22 cellular contexts compared by ENCODE assay signal in the genomic region with DNA sequence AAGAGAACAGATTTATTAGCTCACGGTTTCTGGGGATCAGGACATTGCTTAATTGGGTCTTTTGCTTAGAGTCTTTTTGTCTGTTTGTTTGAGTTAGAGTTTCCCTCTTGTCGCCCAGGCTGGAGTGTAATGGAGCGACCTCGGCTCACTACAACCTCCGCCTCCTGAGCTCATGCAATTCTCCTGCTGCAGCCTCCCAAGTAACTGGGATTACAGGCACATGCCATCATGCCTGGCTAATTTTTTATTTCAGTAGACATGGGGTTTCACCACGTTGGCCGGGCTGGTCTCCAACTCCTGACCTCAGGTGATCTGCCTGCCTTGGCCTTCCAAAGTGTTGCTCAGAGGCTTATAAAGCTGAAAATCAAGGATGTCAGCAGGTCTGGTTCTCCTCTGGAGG. TPM values are rescaled to one million over a fixed set of nuclear protein-coding genes. Genes with fewer than 3 reads are reported as not detected.
DNase-seq lines count a peak whose midpoint lies in the region; ATAC-seq and TF ChIP-seq lines count a peak whose summit lies in the region.
"Had no signal": no experiment of that assay in that cellular context is flagged by ENCODE, and none has a peak within 500 bp of the region (broad histone marks: within the 10 kb centered on the region; RNA-seq: fewer than 3 reads in every experiment).

No MANE protein-coding gene starts in this region.

- H3K4me1 Mint-ChIP-seq in brain, result peaks cover 27% of the 10 kb centered on the region
- H3K4me1 Mint-ChIP-seq in naive thymus-derived CD8-positive, alpha-beta T cell, result no peaks in the 10 kb centered on the region
- no peaks in the 10 kb centered on the region for H3K4me1 Mint-ChIP-seq in T-cell
- H3K4me1 Mint-ChIP-seq: CD4-positive, CD25-positive, alpha-beta regulatory T cell had no signal

- H3K36me3 ChIP-seq in sigmoid colon (no peaks in the 10 kb centered on the region), A673 (ENCODE audit: insufficient read depth, low read length, poor library complexity, severe bottlenecking) (no peaks in the 10 kb centered on the region)

- H3K9me3 ChIP-seq in sigmoid colon, result no peaks in the 10 kb centered on the region
- no peaks in the 10 kb centered on the region for H3K9me3 ChIP-seq in A673 (ENCODE audit: low read depth, low read length, poor library complexity, severe bottlenecking)
- H3K9me3 ChIP-seq: A549 had no signal

- DNase-seq in glomerular visceral epithelial cell (ENCODE audit: extremely low spot score), result peak; percentile 54
- DNase-seq in midbrain (lab: John Stamatoyannopoulos, UW), result peak; percentile 5
- peak; percentile 69 for DNase-seq in sigmoid colon
- no peak for DNase-seq in naive thymus-derived CD8-positive, alpha-beta T cell
- DNase-seq in A673 (ENCODE audit: low spot score), result no peak
- no peak for DNase-seq in T-cell
- DNase-seq in DMS114 treated with DMSO at 0.1 percent for 48 hours (lab: John Stamatoyannopoulos, UW; ENCODE audit: unreplicated experiment), result no peak
- DNase-seq: CD4-positive, CD25-positive, alpha-beta regulatory T cell; GM23248; HCEC 1CT; KBM-7; MM.1S; NCI-H1092 treated with DMSO at 0.1 percent for 48 hours; NCI-H1436 treated with DMSO at 0.1 percent for 48 hours; NCI-H1930; NCI-H345; NCI-H774; SIG-M5 had no signal

- H3K27me3 ChIP-seq in sigmoid colon (no peaks in the 10 kb centered on the region), A673 (replicated peaks; ENCODE audit: insufficient read depth, low read depth, low read length, poor library complexity) (no peaks in the 10 kb centered on the region)

- POLR2A ChIA-PET in naive thymus-derived CD8-positive, alpha-beta T cell (lab: Charles Lee), result interaction anchor here (0.6 kb wide), 1 partner anchor 582 kb away, joined by 3 read pairs; no protein-coding TSS in a partner anchor
- POLR2A ChIA-PET in A673 (lab: Charles Lee; ENCODE audit: low non-redundant PET), result no interaction called here
- POLR2A ChIA-PET in T-cell (lab: Charles Lee), result no interaction called here

- H3K27me3 Mint-ChIP-seq in brain (peaks cover 12% of the 10 kb centered on the region), T-cell (no peaks in the 10 kb centered on the region)
- H3K27me3 Mint-ChIP-seq in naive thymus-derived CD8-positive, alpha-beta T cell, result peaks cover 0 to 1% (median 0%) of the 10 kb centered on the region in 5 donors

- CTCF ChIA-PET in A673 (lab: Charles Lee), result no interaction called here
- CTCF ChIA-PET in T-cell (lab: Charles Lee), result no interaction called here

- H3K9me3 Mint-ChIP-seq in brain, result peaks cover 0 to 3% (median 0%) of the 10 kb centered on the region in 5 experiments
- no peaks in the 10 kb centered on the region for H3K9me3 Mint-ChIP-seq in naive thymus-derived CD8-positive, alpha-beta T cell
- no peaks in the 10 kb centered on the region for H3K9me3 Mint-ChIP-seq in T-cell

- H3K4me3 Mint-ChIP-seq in brain, result peak overlapping the region in 2 of 5 experiments; percentile 14 to 40
- H3K4me3 Mint-ChIP-seq in naive thymus-derived CD8-positive, alpha-beta T cell, result no peak overlapping the region
- H3K4me3 Mint-ChIP-seq in T-cell, result no peak overlapping the region
- H3K4me3 Mint-ChIP-seq: CD4-positive, CD25-positive, alpha-beta regulatory T cell had no signal

- no TSS peak for BruUV-seq in A673 (replicated peaks; lab: Mats Ljungman, UMichigan)

- intact Hi-C loops in sigmoid colon (cut with DNase I), result no loop called here
- intact Hi-C loops in A673 (cut with micrococcal nuclease; ENCODE audit: unreplicated experiment), result no loop called here

- peak overlapping the region in 2 of 4 donors; percentile 10 to 32 for H3K27ac ChIP-seq in sigmoid colon
- no peak overlapping the region for H3K27ac ChIP-seq in A673 (ENCODE audit: low read depth, low read length, poor library complexity, severe bottlenecking)
- H3K27ac ChIP-seq: A549, GM23248 had no signal

- no peaks in the 10 kb centered on the region for H3K36me3 Mint-ChIP-seq in brain
- H3K36me3 Mint-ChIP-seq in naive thymus-derived CD8-positive, alpha-beta T cell, result no peaks in the 10 kb centered on the region
- H3K36me3 Mint-ChIP-seq in T-cell, result no peaks in the 10 kb centered on the region
- H3K36me3 Mint-ChIP-seq: CD4-positive, CD25-positive, alpha-beta regulatory T cell had no signal

- WGBS in sigmoid colon, 2 donors, result 79 to 83% methylated on average over 7 of the region's 7 CpGs

- ATAC-seq in naive thymus-derived CD8-positive, alpha-beta T cell, result no peak
- ATAC-seq in T-cell (replicated peaks in 1 of 4), result no peak
- ATAC-seq: A549, Panc1 had no signal

- TF ChIP-seq EP300 in sigmoid colon (IDR thresholded peaks at IDR 0.05), result no peak

- H3K27ac Mint-ChIP-seq in brain (peak overlapping the region in 3 of 5 experiments; percentile 82 to 92 (median 90)), T-cell (no peak overlapping the region)
- H3K27ac Mint-ChIP-seq in naive thymus-derived CD8-positive, alpha-beta T cell, result no peak overlapping the region
- H3K27ac Mint-ChIP-seq: CD4-positive, CD25-positive, alpha-beta regulatory T cell had no signal

- H3K4me3 ChIP-seq in sigmoid colon, result no peak overlapping the region
- H3K4me3 ChIP-seq in A673 (ENCODE audit: low read depth, low read length, poor library complexity, severe bottlenecking), result no peak overlapping the region
- H3K4me3 ChIP-seq: A549, GM23248 had no signal

- TF ChIP-seq CTCF in brain (conservative IDR thresholded peaks at IDR 0.05) (no peak), sigmoid colon (IDR thresholded peaks at IDR 0.05) (no peak), A673 (conservative IDR thresholded peaks at IDR 0.05; ENCODE audit: low read depth, low read length) (no peak)

- TF ChIP-seq POLR2A in sigmoid colon (IDR thresholded peaks at IDR 0.05), result no peak

- H3K4me1 ChIP-seq in sigmoid colon (peaks cover 0 to 21% (median 12%) of the 10 kb centered on the region in 4 donors), A673 (ENCODE audit: insufficient read depth, low read length, poor library complexity, severe bottlenecking) (no peaks in the 10 kb centered on the region)
- H3K4me1 ChIP-seq: A549 had no signal

RNA-seq across cellular contexts. Expression of gene GNA14, which starts 30.0 kb away (rescaled TPM):
- 1.7 TPM for polyA plus RNA-seq in brain (ENCODE audit: insufficient read depth, low read depth, low replicate concordance)
- 10 to 100 TPM in 2 of 4 donors, 1 to 10 TPM in 2; 5.0 to 29.2 (median 10.0) TPM for total RNA-seq in sigmoid colon
- 1 to 10 TPM; 6.5 to 9.0 (median 7.8) TPM for polyA plus RNA-seq in sigmoid colon
- not detected for total RNA-seq in naive thymus-derived CD8-positive, alpha-beta T cell
- polyA plus RNA-seq in naive thymus-derived CD8-positive, alpha-beta T cell, result under 1 TPM in 1 of 3 donors, not detected in 2; 0.17 TPM
- total RNA-seq in A673 (2021), result 2.7 and 3.8 TPM in 2 replicates
- total RNA-seq in T-cell, result not detected
- total RNA-seq: CD4-positive, CD25-positive, alpha-beta regulatory T cell; HT1080 had no signal
- polyA plus RNA-seq: CD4-positive, CD25-positive, alpha-beta regulatory T cell had no signal

Comparison
In these comparisons a context has a peak if more than half of its experiments do, and no peak if none do; other contexts are left out.
1. H3K27ac Mint-ChIP-seq: peak in brain (3 of 5); none in naive thymus-derived CD8-positive, alpha-beta T cell (0 of 10) and T-cell (0 of 2).
2. DNase-seq: peak in glomerular visceral epithelial cell (single experiment), midbrain (single experiment) and sigmoid colon (single experiment); none in naive thymus-derived CD8-positive, alpha-beta T cell (0 of 10), A673 (single experiment), T-cell (0 of 34) and DMS114 treated with DMSO at 0.1 percent for 48 hours (single experiment).